ENCODE assay signal across 9 cellular contexts in genomic region chr12:57609781-57610552, GRCh38. TPM values are rescaled to one million over a fixed set of nuclear protein-coding genes. Genes with fewer than 3 reads are reported as not detected.
DNase-seq lines count a peak whose midpoint lies in the region; ATAC-seq and TF ChIP-seq lines count a peak whose summit lies in the region.
"Had no signal": no experiment of that assay in that cellular context is flagged by ENCODE, and none has a peak within 500 bp of the region (broad histone marks: within the 10 kb centered on the region; RNA-seq: fewer than 3 reads in every experiment).

No MANE protein-coding gene starts in this region.

- peak overlapping the region in 2 of 3 donors; percentile 12 to 45 for H3K4me3 ChIP-seq in right lobe of liver
- H3K4me3 ChIP-seq in subcutaneous abdominal adipose tissue (ENCODE audit: low read depth in 1 of 5, low read length in 5 of 5): peak overlapping the region; percentile 16 to 63 (median 54)

- H3K4me1 ChIP-seq in right lobe of liver: peaks cover 0 to 12% (median 0%) of the 10 kb centered on the region in 4 donors
- H3K4me1 ChIP-seq in subcutaneous abdominal adipose tissue (ENCODE audit: control insufficient read depth in 5 of 5, insufficient read depth in 5 of 5, low read length in 5 of 5): peaks cover 0 to 29% (median 26%) of the 10 kb centered on the region in 5 donors

- no peak for TF ChIP-seq CTCF in RWPE1 (conservative IDR thresholded peaks at IDR 0.05; ENCODE audit: low read depth)
- no peak for TF ChIP-seq CTCF in chondrocyte (IDR thresholded peaks at IDR 0.05)
- TF ChIP-seq CTCF in right lobe of liver (IDR thresholded peaks at IDR 0.05): no peak

- no peak for TF ChIP-seq POLR2A in right lobe of liver (IDR thresholded peaks at IDR 0.05)

- no peak overlapping the region for H3K9ac ChIP-seq in subcutaneous abdominal adipose tissue (ENCODE audit: low read length in 5 of 5)

- H3K36me3 Mint-ChIP-seq in chondrocyte (ENCODE audit: low read depth): peaks cover 4% of the 10 kb centered on the region

- no peaks in the 10 kb centered on the region for H3K9me3 ChIP-seq in right lobe of liver
- H3K9me3 ChIP-seq in subcutaneous abdominal adipose tissue (ENCODE audit: control insufficient read depth in 5 of 5, low read length in 5 of 5): no peaks in the 10 kb centered on the region

- 17% methylated on average over 21 of the region's 34 CpGs for WGBS in right lobe of liver (ENCODE audit: insufficient coverage, low coverage, low lambda C conversion rate, missing lambda C conversion rate)

- intact Hi-C loops in right lobe of liver (cut with DNase I): no loop called here

- H3K27me3 ChIP-seq in right lobe of liver: peaks cover 0 to 8% of the 10 kb centered on the region in 2 donors
- peaks cover 24 to 80% (median 61%) of the 10 kb centered on the region in 5 donors for H3K27me3 ChIP-seq in subcutaneous abdominal adipose tissue (ENCODE audit: control insufficient read depth in 5 of 5, insufficient read depth in 4 of 5, low read length in 5 of 5)

- H3K27ac Mint-ChIP-seq in chondrocyte (ENCODE audit: unreplicated experiment): no peak overlapping the region

- POLR2A ChIA-PET in RWPE1 (lab: Yijun Ruan, JAX; ENCODE audit: low non-redundant PET): interaction anchor here (0.6 kb wide), 1 partner anchor 146 kb away, joined by 3 read pairs; no protein-coding TSS in a partner anchor

- no peak for ATAC-seq in right lobe of liver

- H3K4me3 Mint-ChIP-seq in chondrocyte (ENCODE audit: unreplicated experiment): peak overlapping the region; percentile 66

- H3K27me3 Mint-ChIP-seq in chondrocyte (ENCODE audit: low read depth): no peaks in the 10 kb centered on the region

- H3K36me3 ChIP-seq in right lobe of liver (no peaks in the 10 kb centered on the region), subcutaneous abdominal adipose tissue (ENCODE audit: control insufficient read depth in 5 of 5, insufficient read depth in 5 of 5, low read length in 5 of 5) (peaks cover 0 to 4% (median 0%) of the 10 kb centered on the region in 5 donors)

- peaks cover 37% of the 10 kb centered on the region for H3K4me1 Mint-ChIP-seq in chondrocyte (ENCODE audit: low read depth)

- DNase-seq in RWPE1 (ENCODE audit: low spot score): no peak
- DNase-seq in chondrocyte (ENCODE audit: low spot score): no peak
- no peak for DNase-seq in right lobe of liver
- DNase-seq in HuH-7 (ENCODE audit: low spot score): no peak
- no peak for DNase-seq in activated effector memory CD4-positive, alpha-beta T cell treated with Interleukin-2 at 50 U/mL for 16 hours
- no peak for DNase-seq in stimulated activated CD4-positive, alpha-beta T cell treated with anti-CD3 and anti-CD28 coated beads, Interleukin-12 subunit alpha, Interleukin-12 subunit beta, amount 100 ng/mL, for 4 hours
- DNase-seq in glomerular visceral epithelial cell (ENCODE audit: extremely low spot score): no peak
- DNase-seq: NCI-H1436 treated with DMSO at 0.1 percent for 48 hours had no signal

- CTCF ChIA-PET in RWPE1 (lab: Yijun Ruan, JAX): interaction anchor here (2.6 kb wide), 1 partner anchor 26 kb away, joined by 6 read pairs; no protein-coding TSS in a partner anchor

- no peaks in the 10 kb centered on the region for H3K9me3 Mint-ChIP-seq in chondrocyte (ENCODE audit: low read depth)

- H3K27ac ChIP-seq in RWPE1: peak overlapping the region; percentile 43
- H3K27ac ChIP-seq in right lobe of liver: peak overlapping the region in 1 of 3 donors; percentile 53
- H3K27ac ChIP-seq in subcutaneous abdominal adipose tissue (ENCODE audit: low read depth, low read length): peak overlapping the region; percentile 30

RNA-seq across cellular contexts. Expression of gene ARHGEF25, which starts 1.3 kb away (rescaled TPM):
- 29.0 to 30.6 TPM (median 29.5 TPM) in 3 replicates for total RNA-seq in chondrocyte
- total RNA-seq in right lobe of liver: 1 to 10 TPM in 5 of 6 experiments, under 1 TPM in 1; 0.92 to 2.0 (median 1.3) TPM

RNA-seq across cellular contexts. Expression of gene DTX3, which starts 5.3 kb away (rescaled TPM):
- total RNA-seq in chondrocyte (29.8 to 30.3 TPM (median 30.1 TPM) in 3 replicates), right lobe of liver (1 to 10 TPM in 5 of 6 experiments, under 1 TPM in 1; 0.86 to 2.7 (median 1.9) TPM)

RNA-seq across cellular contexts. Expression of gene PIP4K2C, which starts 19.0 kb away (rescaled TPM):
- 27.9 to 33.1 TPM (median 30.5 TPM) in 3 replicates for total RNA-seq in chondrocyte
- 10 to 100 TPM; 11.3 to 27.6 (median 12.8) TPM for total RNA-seq in right lobe of liver

RNA-seq across cellular contexts. Expression of gene B4GALNT1, which starts 23.0 kb away (rescaled TPM):
- 20.8 to 21.8 TPM (median 21.4 TPM) in 3 replicates for total RNA-seq in chondrocyte
- 1 to 10 TPM in 3 of 6 experiments, under 1 TPM in 3; 0.44 to 3.6 (median 0.78) TPM for total RNA-seq in right lobe of liver
